ENCODE assay signal across 8 cellular contexts in the genomic region with DNA sequence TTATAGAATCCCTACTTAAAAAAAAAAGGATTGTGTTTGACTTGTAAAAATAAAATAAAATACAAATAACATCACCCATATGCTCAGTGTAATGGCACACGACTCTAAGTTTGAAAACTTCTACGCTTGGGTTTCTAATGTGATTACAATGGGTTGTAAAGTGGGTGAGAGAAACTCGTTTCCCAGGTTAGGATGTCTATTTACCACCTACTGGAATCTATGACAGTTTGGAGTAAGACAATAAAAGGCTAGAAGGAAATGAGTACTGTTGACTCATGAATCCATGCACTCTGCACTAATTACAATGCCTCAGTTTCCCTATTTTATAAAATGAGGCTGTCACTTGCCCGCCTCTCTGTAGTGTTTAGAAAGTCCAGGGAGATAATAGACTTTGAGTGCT.
DNase-seq lines count a peak whose midpoint lies in the region; ATAC-seq, FAIRE-seq and TF ChIP-seq lines count a peak whose summit lies in the region.

No MANE protein-coding gene starts in this region.

- no peak overlapping the region for H2BK15ac ChIP-seq in mesenchymal stem cell (ENCODE audit: low read depth, poor library complexity, severe bottlenecking)

- H3K4me3 ChIP-seq in A549 (no peak overlapping the region), astrocyte (ENCODE audit: insufficient read depth, low read depth, low read length) (no peak overlapping the region), mesenchymal stem cell (ENCODE audit: insufficient read depth in 1 of 2, low read depth in 1 of 2, low read length in 2 of 2) (no peak overlapping the region)

- 49% methylated on average over 4 of the region's 4 CpGs for WGBS in A549 (ENCODE audit: missing lambda C conversion rate)
- 93% methylated on average over 2 of the region's 4 CpGs for WGBS in mesenchymal stem cell

- CTCF ChIA-PET in A549 (lab: Yijun Ruan, JAX), result interaction anchor here (1.3 to 6.7 kb wide), 2 partner anchors 252 to 313 kb away, joined by 4 to 135 read pairs; no protein-coding TSS in a partner anchor

- no peaks in the 10 kb centered on the region for H3K27me3 ChIP-seq in astrocyte (ENCODE audit: insufficient read depth, low read length)
- no peaks in the 10 kb centered on the region for H3K27me3 ChIP-seq in mesenchymal stem cell (ENCODE audit: control insufficient read depth in 1 of 2, insufficient read depth in 1 of 2, low read length in 2 of 2)

- no peak overlapping the region for H3K27ac Mint-ChIP-seq in astrocyte (ENCODE audit: unreplicated experiment)

- H3K18ac ChIP-seq in mesenchymal stem cell (ENCODE audit: low read depth in 1 of 2, low read length in 2 of 2), result no peak overlapping the region

- no peaks in the 10 kb centered on the region for H3K79me1 ChIP-seq in mesenchymal stem cell (replicated peaks; ENCODE audit: low read length, poor library complexity, severe bottlenecking)

- in situ Hi-C loops in G401 (cut with HindIII; ENCODE audit: low sequenced_read_pairs), result no loop called here

- H3K27me3 Mint-ChIP-seq in astrocyte (ENCODE audit: low read depth, unreplicated experiment), result no peaks in the 10 kb centered on the region

- H3K4me1 Mint-ChIP-seq in astrocyte (ENCODE audit: low read depth, unreplicated experiment), result peaks cover 32% of the 10 kb centered on the region

- no peak overlapping the region for H2AK5ac ChIP-seq in mesenchymal stem cell (ENCODE audit: low read length, severe bottlenecking)

- H2BK5ac ChIP-seq in mesenchymal stem cell (ENCODE audit: low read depth, low read length, poor library complexity, severe bottlenecking), result no peak overlapping the region

- H2BK12ac ChIP-seq in mesenchymal stem cell (ENCODE audit: low read length in 2 of 2), result no peak overlapping the region

- no peak overlapping the region for H2AFZ ChIP-seq in astrocyte (ENCODE audit: low read depth, low read length)
- H2AFZ ChIP-seq in mesenchymal stem cell (ENCODE audit: low read depth, low read length), result no peak overlapping the region

- H3K14ac ChIP-seq in mesenchymal stem cell (ENCODE audit: low read length in 2 of 2), result no peak overlapping the region

- H3K4ac ChIP-seq in mesenchymal stem cell (ENCODE audit: low read depth in 1 of 2, low read length in 2 of 2), result no peak overlapping the region

- no peaks in the 10 kb centered on the region for H3K36me3 ChIP-seq in astrocyte (ENCODE audit: insufficient read depth, low read length)
- no peaks in the 10 kb centered on the region for H3K36me3 ChIP-seq in mesenchymal stem cell (ENCODE audit: control insufficient read depth in 1 of 2, insufficient read depth in 2 of 2, low read depth in 1 of 2, low read length in 2 of 2)

- no peak for TF ChIP-seq RAD21 in A549 (conservative IDR thresholded peaks at IDR 0.05 in 1 of 2, IDR thresholded peaks at IDR 0.05 in 1 of 2)

- H3K79me2 ChIP-seq in astrocyte (ENCODE audit: insufficient read depth, low read length), result no peaks in the 10 kb centered on the region

- H3K23ac ChIP-seq in mesenchymal stem cell (ENCODE audit: low read length in 2 of 2), result no peak overlapping the region

- POLR2A ChIA-PET in A549 (lab: Yijun Ruan, JAX), result no interaction called here

- H3K9ac ChIP-seq in astrocyte (ENCODE audit: low read length) (no peak overlapping the region), mesenchymal stem cell (ENCODE audit: low read length) (peak overlapping the region; percentile 95)

- TF ChIP-seq POLR2A in A549 (IDR thresholded peaks at IDR 0.05; ENCODE audit: low read length), result no peak

- H3K9me3 Mint-ChIP-seq in astrocyte (ENCODE audit: unreplicated experiment), result peaks cover 3% of the 10 kb centered on the region

- no peaks in the 10 kb centered on the region for H3K36me3 Mint-ChIP-seq in astrocyte (ENCODE audit: low read depth, unreplicated experiment)

- H3K4me2 ChIP-seq in A549 (peak overlapping the region; percentile 80), astrocyte (ENCODE audit: low read length) (peak overlapping the region; percentile 97), mesenchymal stem cell (ENCODE audit: low read length, poor library complexity, severe bottlenecking) (no peak overlapping the region)

- no peak overlapping the region for H2BK120ac ChIP-seq in mesenchymal stem cell (ENCODE audit: low read depth, low read length)

- no peak overlapping the region for H4K91ac ChIP-seq in mesenchymal stem cell (ENCODE audit: low read length)

- no peak overlapping the region for H3K4me3 Mint-ChIP-seq in astrocyte (ENCODE audit: unreplicated experiment)

- H3K27ac ChIP-seq in A549, result peak overlapping the region; percentile 91 to 96
- H3K27ac ChIP-seq in astrocyte (ENCODE audit: low read depth, low read length), result no peak overlapping the region
- H3K27ac ChIP-seq in mesenchymal stem cell (ENCODE audit: low read length, poor library complexity, severe bottlenecking), result no peak overlapping the region

- no peak overlapping the region for H4K8ac ChIP-seq in mesenchymal stem cell (ENCODE audit: low read length)

- ATAC-seq in A549, result no peak
- ATAC-seq in GM21447 (IDR thresholded peaks at IDR 0.05; ENCODE audit: unreplicated experiment), result no peak

- no peak for DNase-seq in A549 (ENCODE audit: low read depth in 1 of 2, low spot score in 1 of 2)
- peak; percentile 6 for DNase-seq in G401 (ENCODE audit: low spot score)
- no peak for DNase-seq in astrocyte (ENCODE audit: low read depth)
- no peak for DNase-seq in mesenchymal stem cell
- DNase-seq in cerebellum (ENCODE audit: low spot score), result no peak
- DNase-seq in DMS114 treated with DMSO at 0.1 percent for 48 hours (lab: John Stamatoyannopoulos, UW; ENCODE audit: unreplicated experiment), result no peak
- DNase-seq in NCI-H526 treated with DMSO at 0.1 percent for 48 hours (lab: John Stamatoyannopoulos, UW), result no peak

- TF ChIP-seq EP300 in A549 (IDR thresholded peaks at IDR 0.05), result no peak

- FAIRE-seq in A549 (lab: Jason Lieb, UNC), result no peak
- FAIRE-seq in astrocyte (lab: Jason Lieb, UNC), result no peak

- TF ChIP-seq CTCF in A549 (IDR thresholded peaks at IDR 0.05) (no peak), astrocyte (IDR thresholded peaks at IDR 0.05; ENCODE audit: insufficient read depth, low read depth, low read length) (no peak)

- H3K9me3 ChIP-seq in A549 (no peaks in the 10 kb centered on the region), astrocyte (ENCODE audit: insufficient read depth, low read depth, low read length) (no peaks in the 10 kb centered on the region), mesenchymal stem cell (ENCODE audit: control insufficient read depth, low read length) (no peaks in the 10 kb centered on the region)

- no peaks in the 10 kb centered on the region for H4K20me1 ChIP-seq in astrocyte (ENCODE audit: insufficient read depth, low read length)

- H3K4me1 ChIP-seq in A549 (peaks cover 62% of the 10 kb centered on the region), astrocyte (ENCODE audit: insufficient read depth, low read length) (peaks cover 23% of the 10 kb centered on the region), mesenchymal stem cell (ENCODE audit: control insufficient read depth, insufficient read depth, low read depth, low read length) (peaks cover 14% of the 10 kb centered on the region)

TF ChIP-seq in A549, 52 proteins besides CTCF, POLR2A, EP300 and RAD21:
- TF ChIP-seq SREBF2 (IDR thresholded peaks at IDR 0.05), result no peak
- TF ChIP-seq ESRRA (IDR thresholded peaks at IDR 0.05; ENCODE audit: borderline replicate concordance, low read length), result no peak
- TF ChIP-seq RFX5 (IDR thresholded peaks at IDR 0.05), result no peak
- no peak for TF ChIP-seq PBX3 (IDR thresholded peaks at IDR 0.05)
- no peak for TF ChIP-seq HDAC2 (IDR thresholded peaks at IDR 0.05)
- no peak for TF ChIP-seq NPAS2 (CRISPR knock-in tag; IDR thresholded peaks at IDR 0.05; ENCODE audit: borderline replicate concordance)
- TF ChIP-seq ZC3H11A (IDR thresholded peaks at IDR 0.05), result no peak
- TF ChIP-seq CEBPB (IDR thresholded peaks at IDR 0.05), result no peak
- no peak for TF ChIP-seq CHD2 (IDR thresholded peaks at IDR 0.05; ENCODE audit: low read length, partially characterized antibody)
- no peak for TF ChIP-seq ZNF302 (CRISPR knock-in tag; IDR thresholded peaks at IDR 0.05)
- no peak for TF ChIP-seq ZSCAN20 (CRISPR knock-in tag; IDR thresholded peaks at IDR 0.05)
- no peak for TF ChIP-seq RARB (CRISPR knock-in tag; IDR thresholded peaks at IDR 0.05)
- no peak for TF ChIP-seq HOXA7 (CRISPR knock-in tag; IDR thresholded peaks at IDR 0.05)
- TF ChIP-seq, protein P1, sequence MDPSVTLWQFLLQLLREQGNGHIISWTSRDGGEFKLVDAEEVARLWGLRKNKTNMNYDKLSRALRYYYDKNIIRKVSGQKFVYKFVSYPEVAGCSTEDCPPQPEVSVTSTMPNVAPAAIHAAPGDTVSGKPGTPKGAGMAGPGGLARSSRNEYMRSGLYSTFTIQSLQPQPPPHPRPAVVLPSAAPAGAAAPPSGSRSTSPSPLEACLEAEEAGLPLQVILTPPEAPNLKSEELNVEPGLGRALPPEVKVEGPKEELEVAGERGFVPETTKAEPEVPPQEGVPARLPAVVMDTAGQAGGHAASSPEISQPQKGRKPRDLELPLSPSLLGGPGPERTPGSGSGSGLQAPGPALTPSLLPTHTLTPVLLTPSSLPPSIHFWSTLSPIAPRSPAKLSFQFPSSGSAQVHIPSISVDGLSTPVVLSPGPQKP (IDR thresholded peaks at IDR 0.05; ENCODE audit: low read depth, low read length), result no peak
- TF ChIP-seq, protein P2, sequence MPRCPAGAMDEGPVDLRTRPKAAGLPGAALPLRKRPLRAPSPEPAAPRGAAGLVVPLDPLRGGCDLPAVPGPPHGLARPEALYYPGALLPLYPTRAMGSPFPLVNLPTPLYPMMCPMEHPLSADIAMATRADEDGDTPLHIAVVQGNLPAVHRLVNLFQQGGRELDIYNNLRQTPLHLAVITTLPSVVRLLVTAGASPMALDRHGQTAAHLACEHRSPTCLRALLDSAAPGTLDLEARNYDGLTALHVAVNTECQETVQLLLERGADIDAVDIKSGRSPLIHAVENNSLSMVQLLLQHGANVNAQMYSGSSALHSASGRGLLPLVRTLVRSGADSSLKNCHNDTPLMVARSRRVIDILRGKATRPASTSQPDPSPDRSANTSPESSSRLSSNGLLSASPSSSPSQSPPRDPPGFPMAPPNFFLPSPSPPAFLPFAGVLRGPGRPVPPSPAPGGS (IDR thresholded peaks at IDR 0.05), result no peak
- TF ChIP-seq CHD4 (IDR thresholded peaks at IDR 0.05; ENCODE audit: borderline replicate concordance), result no peak

Comparison
In these comparisons a context has a peak if more than half of its experiments do, and no peak if none do; other contexts are left out.
1. H3K27ac ChIP-seq: peak in A549 (2 of 2); none in astrocyte (single experiment) and mesenchymal stem cell (single experiment).